ENCODE assay signal across 8 cellular contexts in the genomic region with DNA sequence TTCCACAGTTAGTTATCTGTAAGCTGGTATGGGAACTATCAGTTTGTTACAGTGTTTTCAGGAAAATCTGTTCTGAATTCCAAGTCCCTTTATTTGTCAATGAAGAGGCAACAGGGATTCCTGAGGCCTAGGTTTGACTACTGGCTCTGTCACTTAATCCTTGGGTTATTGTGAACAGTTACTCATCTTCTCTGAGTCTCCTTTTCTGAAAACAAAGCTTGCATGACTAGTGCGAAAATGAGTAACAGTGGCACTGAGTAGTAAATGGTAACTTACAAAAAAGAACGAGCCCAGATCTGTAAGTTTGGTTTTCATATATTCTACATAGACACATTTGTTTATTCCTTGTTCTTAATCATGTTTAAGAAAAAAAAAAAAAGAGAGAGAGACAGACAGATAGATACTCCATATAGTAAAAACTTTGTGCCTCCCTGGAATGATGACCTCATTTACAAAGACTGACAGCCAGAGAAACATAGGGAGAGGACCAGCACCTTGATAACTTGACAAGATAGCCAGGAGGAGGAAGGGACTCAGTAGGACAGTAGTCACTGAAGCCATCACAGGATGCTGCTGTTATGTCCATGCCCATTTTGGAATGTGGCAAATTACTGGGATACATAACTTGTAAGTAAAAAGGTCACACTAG. TPM values are rescaled to one million over a fixed set of nuclear protein-coding genes. Genes with fewer than 3 reads are reported as not detected.
DNase-seq lines count a peak whose midpoint lies in the region; ATAC-seq and TF ChIP-seq lines count a peak whose summit lies in the region.

No MANE protein-coding gene starts in this region.

- no peaks in the 10 kb centered on the region for H4K20me1 ChIP-seq in OCI-LY1 (ENCODE audit: insufficient read depth, low read length)

- peaks cover 4% of the 10 kb centered on the region; the same call in 1 of the 2 replicates for H3K9me3 ChIP-seq in OCI-LY1 (ENCODE audit: low read length)

- H3K4me1 Mint-ChIP-seq in effector memory CD8-positive, alpha-beta T cell (ENCODE audit: low read depth in 2 of 2) = peaks cover 24 to 29% of the 10 kb centered on the region in 2 donors

- TF ChIP-seq CTCF in OCI-LY1 (IDR thresholded peaks at IDR 0.05; ENCODE audit: low read length) = no peak

- peaks cover 8% of the 10 kb centered on the region; the same call in 1 of the 2 replicates for H3K79me2 ChIP-seq in OCI-LY1 (ENCODE audit: insufficient read depth, low read length)

- peaks cover 35% of the 10 kb centered on the region for H3K36me3 Mint-ChIP-seq in effector memory CD8-positive, alpha-beta T cell (ENCODE audit: insufficient read depth)

- peaks cover 5 to 7% of the 10 kb centered on the region in 2 donors for H3K27me3 Mint-ChIP-seq in effector memory CD8-positive, alpha-beta T cell

- no peak overlapping the region for H3K27ac ChIP-seq in OCI-LY1 (ENCODE audit: low read depth, low read length, poor library complexity, severe bottlenecking)

- no peaks in the 10 kb centered on the region for H3F3A ChIP-seq in OCI-LY1 (ENCODE audit: insufficient read depth, low read length)

- DNase-seq in activated CD4-positive, CD25-positive, alpha-beta regulatory T cell (lab: John Stamatoyannopoulos, UW) = no peak
- DNase-seq in effector memory CD8-positive, alpha-beta T cell = no peak
- DNase-seq in renal cortical epithelial cell (ENCODE audit: low read depth) = peak; percentile 52
- no peak for DNase-seq in pons (ENCODE audit: low spot score)
- DNase-seq in stimulated activated CD4-positive, alpha-beta T cell treated with anti-CD3 and anti-CD28 coated beads, Interleukin-4, amount 100 ng/mL, for 1 hour = no peak

- peak overlapping the region; percentile 82 for H3K4me3 ChIP-seq in OCI-LY1 (ENCODE audit: low read depth, low read length, poor library complexity, severe bottlenecking)

- H3K9me2 ChIP-seq in OCI-LY1 (ENCODE audit: low read depth, low read length) = no peaks in the 10 kb centered on the region

- peak overlapping the region; percentile 78; the same call in 1 of the 2 replicates for H3K9ac ChIP-seq in OCI-LY1 (ENCODE audit: low read length)

- peaks cover 26% of the 10 kb centered on the region for H3K36me3 ChIP-seq in OCI-LY1 (ENCODE audit: insufficient read depth, low read length)

- H3K4me1 ChIP-seq in OCI-LY1 (ENCODE audit: insufficient read depth, low read length, severe bottlenecking) = peaks cover 27% of the 10 kb centered on the region

- H3K27me3 ChIP-seq in OCI-LY1 (ENCODE audit: insufficient read depth, low read length) = peaks cover 4% of the 10 kb centered on the region; the same call in 1 of the 2 replicates

- peak; percentile 29 to 36 for ATAC-seq in activated CD4-positive, CD25-positive, alpha-beta regulatory T cell treated with anti-CD3 and anti-CD28 coated beads, Interleukin-2, amount 50 U/mL, for 24 hours
- ATAC-seq in effector memory CD8-positive, alpha-beta T cell (replicated peaks) = no peak
- ATAC-seq in GM21576 (IDR thresholded peaks at IDR 0.05; ENCODE audit: unreplicated experiment) = no peak

- no peak overlapping the region for H2AFZ ChIP-seq in OCI-LY1 (ENCODE audit: low read length)

- peak overlapping the region; percentile 100 for H3K27ac Mint-ChIP-seq in effector memory CD8-positive, alpha-beta T cell

- H3K4me3 Mint-ChIP-seq in effector memory CD8-positive, alpha-beta T cell = peak overlapping the region; percentile 91 to 94

- peak overlapping the region; percentile 91 for H3K4me2 ChIP-seq in OCI-LY1 (ENCODE audit: low read length)

- peaks cover 0 to 2% of the 10 kb centered on the region in 2 donors for H3K9me3 Mint-ChIP-seq in effector memory CD8-positive, alpha-beta T cell

RNA-seq across cellular contexts. Expression of gene MRPS33, which starts 1.9 kb away (rescaled TPM):
- 44.0 and 51.1 TPM in 2 replicates for total RNA-seq in renal cortical epithelial cell

Comparison
In these comparisons a context has a peak if more than half of its experiments do, and no peak if none do; other contexts are left out.
1. ATAC-seq: peak in activated CD4-positive, CD25-positive, alpha-beta regulatory T cell treated with anti-CD3 and anti-CD28 coated beads, Interleukin-2, amount 50 U/mL, for 24 hours (2 of 2); none in effector memory CD8-positive, alpha-beta T cell (single experiment) and GM21576 (single experiment).